Comparison of ENCODE assay signal across 20 cellular contexts in the genomic region with DNA sequence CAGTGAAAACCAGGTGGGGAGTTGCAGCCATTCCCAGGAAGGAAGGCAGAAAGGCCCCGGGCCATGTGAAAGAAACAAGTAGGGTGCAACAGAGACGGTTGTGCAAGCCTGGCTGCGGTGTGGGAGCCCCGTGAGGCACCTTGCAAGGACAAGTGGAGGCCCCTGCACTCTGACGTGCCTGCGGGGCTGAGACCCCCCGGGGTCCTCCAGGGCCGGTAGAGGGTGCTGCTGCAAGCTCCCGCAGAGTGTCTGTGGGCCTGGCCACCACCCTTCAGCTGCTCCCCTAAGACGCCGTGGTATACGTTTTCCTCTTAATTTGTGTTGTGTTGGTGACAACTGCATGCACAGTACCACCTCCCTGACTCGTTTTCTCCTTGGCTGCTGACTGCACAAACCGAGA. TPM values are rescaled to one million over a fixed set of nuclear protein-coding genes. Genes with fewer than 3 reads are reported as not detected.
"Had no signal": no experiment of that assay in that cellular context is flagged by ENCODE, and none has a peak within 500 bp of the region (broad histone marks: within the 10 kb centered on the region; RNA-seq: fewer than 3 reads in every experiment).

No MANE protein-coding gene starts in this region.

- FAIRE-seq: colon, endometrium, kidney had no signal

- H3K4me3 Mint-ChIP-seq: activated naive CD4-positive, alpha-beta T cell treated with anti-CD3 and anti-CD28 coated beads, Interleukin-2, amount 10 ng/mL, durations not matched to agents 7 days and 5 days; memory B cell; natural killer cell treated with Interleukin-12 subunit alpha and Interleukin-12 subunit beta and Interleukin-15 and Interleukin-18, amount 100 ng/mL, for 72 hours; stimulated activated naive CD8-positive, alpha-beta T cell treated with anti-CD3 and anti-CD28 coated beads, Interleukin-15, amount 100 ng/mL, for 72 hours had no signal

- H3K9me3 Mint-ChIP-seq: activated naive CD4-positive, alpha-beta T cell treated with anti-CD3 and anti-CD28 coated beads, Interleukin-2, amount 10 ng/mL, durations not matched to agents 7 days and 5 days; activated T-helper 2 cell treated with anti-CD3 and anti-CD28 coated beads, Interferon-gamma antibody, Interleukin-2, Interleukin-4, amounts not matched to agents 10 μg/mL and 5 μg/mL and 100 μg/mL, durations not matched to agents 14 hours and 24 hours and 36 hours; memory B cell; natural killer cell treated with Interleukin-12 subunit alpha and Interleukin-12 subunit beta and Interleukin-15 and Interleukin-18, amount 100 ng/mL, for 72 hours; stimulated activated naive CD8-positive, alpha-beta T cell treated with anti-CD3 and anti-CD28 coated beads, Interleukin-15, amount 100 ng/mL, for 72 hours had no signal

- H3K9me3 ChIP-seq: esophagus muscularis mucosa, upper lobe of right lung had no signal

- H3K4me2 ChIP-seq: hepatocyte, smooth muscle cell had no signal

- H3K79me2 ChIP-seq: hepatocyte had no signal

- H3K4me1 Mint-ChIP-seq: memory B cell had no signal

- H2AFZ ChIP-seq: hepatocyte had no signal

- H3K36me3 Mint-ChIP-seq: activated naive CD4-positive, alpha-beta T cell treated with anti-CD3 and anti-CD28 coated beads, Interleukin-2, amount 10 ng/mL, durations not matched to agents 7 days and 5 days; memory B cell; natural killer cell treated with Interleukin-12 subunit alpha and Interleukin-12 subunit beta and Interleukin-15 and Interleukin-18, amount 100 ng/mL, for 72 hours had no signal

- H3K27ac Mint-ChIP-seq: activated naive CD4-positive, alpha-beta T cell treated with anti-CD3 and anti-CD28 coated beads, Interleukin-2, amount 10 ng/mL, durations not matched to agents 7 days and 5 days; activated T-helper 2 cell treated with anti-CD3 and anti-CD28 coated beads, Interferon-gamma antibody, Interleukin-2, Interleukin-4, amounts not matched to agents 10 μg/mL and 5 μg/mL and 100 μg/mL, durations not matched to agents 14 hours and 24 hours and 36 hours; memory B cell; natural killer cell treated with Interleukin-12 subunit alpha and Interleukin-12 subunit beta and Interleukin-15 and Interleukin-18, amount 100 ng/mL, for 72 hours; stimulated activated naive CD8-positive, alpha-beta T cell treated with anti-CD3 and anti-CD28 coated beads, Interleukin-15, amount 100 ng/mL, for 72 hours had no signal

- H3K27ac ChIP-seq: esophagus muscularis mucosa, hepatocyte, left lung, upper lobe of right lung, WERI-Rb-1 had no signal

- DNase-seq: activated CD4-positive, alpha-beta T cell treated with anti-CD3 and anti-CD28 coated beads, Interleukin-2, amount 50 U/mL, for 48 hours; activated naive CD4-positive, alpha-beta T cell treated with anti-CD3 and anti-CD28 coated beads, Interleukin-2, amount 10 ng/mL, durations not matched to agents 7 days and 5 days; kidney; left lung; nucleus accumbens; posterior cingulate gyrus; retina; stimulated activated naive CD8-positive, alpha-beta T cell treated with anti-CD3 and anti-CD28 coated beads, Interleukin-15, amount 100 ng/mL, for 72 hours; T-helper 1 cell; upper lobe of right lung; WERI-Rb-1 had no signal

- H3K4me3 ChIP-seq: esophagus muscularis mucosa, hepatocyte, left lung, smooth muscle cell, upper lobe of right lung had no signal

- H3K36me3 ChIP-seq: esophagus muscularis mucosa, left lung, upper lobe of right lung, WERI-Rb-1 had no signal

RNA-seq across cellular contexts. Expression of a gene that starts 27.4 kb away (rescaled TPM):
- total RNA-seq: activated T-helper 2 cell treated with anti-CD3 and anti-CD28 coated beads, Interferon-gamma antibody, Interleukin-2, Interleukin-4, amounts not matched to agents 10 μg/mL and 5 μg/mL and 100 μg/mL, durations not matched to agents 14 hours and 24 hours and 36 hours; cardiac septum; esophagus muscularis mucosa; hepatocyte; kidney; left lung; natural killer cell treated with Interleukin-12 subunit alpha and Interleukin-12 subunit beta and Interleukin-15 and Interleukin-18, amount 100 ng/mL, for 72 hours; smooth muscle cell; upper lobe of right lung had no signal
- polyA plus RNA-seq: hepatocyte, smooth muscle cell had no signal
